In the genomic region with DNA sequence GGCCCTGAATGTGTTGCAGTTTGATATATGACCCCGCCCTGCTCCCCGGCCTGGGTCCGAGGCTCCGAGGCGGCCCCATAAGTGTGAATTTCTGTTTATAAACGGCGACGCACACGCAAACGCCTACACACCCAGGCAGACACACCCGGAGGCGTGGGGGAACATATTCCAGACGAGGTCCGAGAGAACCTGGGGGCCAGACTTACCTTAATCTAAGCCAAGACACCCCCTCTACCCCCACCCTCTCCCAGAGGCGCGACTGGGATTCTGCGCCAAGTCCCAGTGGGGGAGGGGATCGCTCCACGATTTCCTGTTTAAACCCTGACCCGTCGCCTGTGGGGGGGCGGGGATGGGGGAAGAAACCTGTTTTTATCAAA, we compare ENCODE assay signal across 1 cellular context.
TF ChIP-seq lines count a peak whose summit lies in the region.

No MANE protein-coding gene starts in this region.

TF ChIP-seq in K562, 482 proteins besides CTCF, POLR2A, EP300 and RAD21 (continued from another document):
- TF ChIP-seq MGA (IDR thresholded peaks at IDR 0.05), result peak; percentile 61
- TF ChIP-seq CUX1 (CRISPR knock-in tag; IDR thresholded peaks at IDR 0.05), result no peak
- TF ChIP-seq BMI1 (IDR thresholded peaks at IDR 0.05; ENCODE audit: low read length), result no peak
- TF ChIP-seq HMGN3 (IDR thresholded peaks at IDR 0.05; ENCODE audit: borderline replicate concordance, extremely low read depth, insufficient read length, low read depth, low read length), result peak; percentile 37
- no peak for TF ChIP-seq NFRKB (IDR thresholded peaks at IDR 0.05; ENCODE audit: low read depth)
- no peak for TF ChIP-seq ZBTB49 (CRISPR knock-in tag; IDR thresholded peaks at IDR 0.05; ENCODE audit: borderline replicate concordance)
- no peak for TF ChIP-seq BDP1 (IDR thresholded peaks at IDR 0.05; ENCODE audit: insufficient read depth, insufficient read length)
- TF ChIP-seq RNF2 (IDR thresholded peaks at IDR 0.05), result no peak; the same call in 1 of the 2 replicates
- TF ChIP-seq NFXL1 (CRISPR knock-in tag; IDR thresholded peaks at IDR 0.05), result no peak
- TF ChIP-seq ZNF24 (IDR thresholded peaks at IDR 0.05), result no peak
- TF ChIP-seq TAL1 (IDR thresholded peaks at IDR 0.05), result no peak
- no peak for TF ChIP-seq ATF7 (IDR thresholded peaks at IDR 0.05)
- TF ChIP-seq MECOM (CRISPR knock-in tag; IDR thresholded peaks at IDR 0.05), result no peak
- no peak for TF ChIP-seq XRCC5 (IDR thresholded peaks at IDR 0.05; ENCODE audit: low read depth, low read length)
- TF ChIP-seq PHB2 (IDR thresholded peaks at IDR 0.05; ENCODE audit: low read depth), result no peak
- TF ChIP-seq CREM (IDR thresholded peaks at IDR 0.05; ENCODE audit: low read depth), result peak; percentile 58; the same call in 1 of the 2 replicates
- TF ChIP-seq EGR1 (conservative IDR thresholded peaks at IDR 0.05), result peak; percentile 84
